ENCODE assay signal across 8 cellular contexts in the genomic region with DNA sequence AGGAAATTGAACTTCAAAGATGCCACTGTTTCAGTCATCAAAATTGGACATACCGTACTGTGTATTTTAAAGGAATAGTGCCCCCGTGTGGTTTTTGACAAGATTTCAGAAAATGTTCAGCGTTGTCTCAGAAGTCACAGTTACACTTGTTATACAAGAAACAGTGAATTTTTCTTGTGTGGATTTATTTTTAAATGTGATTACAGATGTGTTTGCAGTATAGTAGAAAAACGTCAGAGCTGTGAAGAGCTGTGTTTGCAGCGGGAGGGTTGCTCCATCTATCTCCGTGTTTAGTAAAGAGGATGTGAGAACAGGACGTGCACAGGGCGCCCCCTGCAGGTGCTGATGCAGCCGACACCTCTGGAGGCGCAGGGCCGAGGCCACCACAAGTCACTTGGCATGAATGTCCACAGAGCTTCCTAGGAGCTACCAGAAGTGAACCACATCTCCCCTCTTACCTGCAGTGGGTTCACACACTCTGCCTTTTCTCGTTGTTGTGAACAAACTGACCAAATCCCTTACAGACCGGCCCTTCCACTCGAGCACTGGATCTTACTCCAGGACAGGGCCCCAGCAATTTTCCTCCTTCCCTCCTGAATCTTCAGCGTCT.
DNase-seq lines count a peak whose midpoint lies in the region; ATAC-seq and TF ChIP-seq lines count a peak whose summit lies in the region.

No MANE protein-coding gene starts in this region.

- H3K27me3 ChIP-seq in mesendoderm (ENCODE audit: insufficient read depth, low read length, poor library complexity): no peaks in the 10 kb centered on the region

- no peak overlapping the region for H3K9ac ChIP-seq in mesendoderm (ENCODE audit: low read length)

- no peak overlapping the region for H3K4me3 ChIP-seq in mesendoderm (ENCODE audit: low read length)

- H3K4me1 ChIP-seq in mesendoderm (ENCODE audit: control insufficient read depth, low read depth, low read length): no peaks in the 10 kb centered on the region

- H2AK5ac ChIP-seq in mesendoderm (ENCODE audit: low read length): no peak overlapping the region

- no peak overlapping the region for H3K23ac ChIP-seq in mesendoderm (ENCODE audit: low read length)

- H2BK5ac ChIP-seq in mesendoderm (ENCODE audit: low read length): no peak overlapping the region

- peak overlapping the region; percentile 71 for H3K4me3 Mint-ChIP-seq in activated CD8-positive, alpha-beta T cell treated with anti-CD3 and anti-CD28 coated beads for 36 hours

- H3K79me1 ChIP-seq in mesendoderm (ENCODE audit: low read length): no peaks in the 10 kb centered on the region

- H2BK120ac ChIP-seq in mesendoderm (ENCODE audit: low read depth, low read length): no peak overlapping the region

- no peak overlapping the region for H3K27ac ChIP-seq in mesendoderm (ENCODE audit: low read depth, low read length)

- WGBS in mesendoderm (ENCODE audit: extremely low coverage, insufficient coverage, low lambda C conversion rate): no CpG with 5 or more reads among the region's 15 CpGs

- H3K36me3 ChIP-seq in mesendoderm (ENCODE audit: control insufficient read depth, insufficient read depth, low read length): no peaks in the 10 kb centered on the region

- no peak overlapping the region for H4K5ac ChIP-seq in mesendoderm (ENCODE audit: low read length)

- DNase-seq in COLO668 (lab: John Stamatoyannopoulos, UW; ENCODE audit: unreplicated experiment) (peak; percentile 78), HK-2 (ENCODE audit: unreplicated experiment) (peak; percentile 87), NCI-H82 (lab: John Stamatoyannopoulos, UW) (peak; percentile 88), mesendoderm (peak; percentile 84)
- peak; percentile 92 for DNase-seq in activated CD8-positive, alpha-beta T cell treated with anti-CD3 and anti-CD28 coated beads for 36 hours
- DNase-seq in effector CD8-positive, alpha-beta T cell (lab: John Stamatoyannopoulos, UW): peak; percentile 53
- DNase-seq in stimulated activated CD8-positive, alpha-beta memory T cell treated with anti-CD3 and anti-CD28 coated beads, Interleukin-15, amount 100 ng/mL, for 4 hours (ENCODE audit: low read depth in 2 of 2): peak; percentile 38 to 41

- peak; percentile 96 for ATAC-seq in GM19467 (IDR thresholded peaks at IDR 0.05; ENCODE audit: unreplicated experiment)
- peak; percentile 97 for ATAC-seq in activated CD8-positive, alpha-beta T cell treated with anti-CD3 and anti-CD28 coated beads for 36 hours

- no peaks in the 10 kb centered on the region for H3K9me3 Mint-ChIP-seq in activated CD8-positive, alpha-beta T cell treated with anti-CD3 and anti-CD28 coated beads for 36 hours

- H2BK15ac ChIP-seq in mesendoderm (replicated peaks; ENCODE audit: low read depth): no peak overlapping the region

- POLR2A ChIA-PET in activated CD8-positive, alpha-beta T cell treated with anti-CD3 and anti-CD28 coated beads for 36 hours (lab: Charles Lee): interaction anchor here (1.2 kb wide), 1 partner anchor 27 kb away, joined by 4 read pairs; no protein-coding TSS in a partner anchor

- H3K79me2 ChIP-seq in mesendoderm (ENCODE audit: control insufficient read depth, insufficient read depth, low read length): no peaks in the 10 kb centered on the region

- H3K27ac Mint-ChIP-seq in activated CD8-positive, alpha-beta T cell treated with anti-CD3 and anti-CD28 coated beads for 36 hours: peak overlapping the region; percentile 62

- H3K36me3 Mint-ChIP-seq in activated CD8-positive, alpha-beta T cell treated with anti-CD3 and anti-CD28 coated beads for 36 hours (ENCODE audit: low read depth): no peaks in the 10 kb centered on the region

- peaks cover 5% of the 10 kb centered on the region for H3K4me1 Mint-ChIP-seq in activated CD8-positive, alpha-beta T cell treated with anti-CD3 and anti-CD28 coated beads for 36 hours (ENCODE audit: low read depth)

- no peak overlapping the region for H3K18ac ChIP-seq in mesendoderm (ENCODE audit: low read length)

- peak; percentile 99 for TF ChIP-seq CTCF in activated CD8-positive, alpha-beta T cell treated with anti-CD3 and anti-CD28 coated beads for 36 hours (IDR thresholded peaks at IDR 0.05)

- H3K4me2 ChIP-seq in mesendoderm (ENCODE audit: low read length): peak overlapping the region; percentile 43

- intact Hi-C loops in activated CD8-positive, alpha-beta T cell treated with anti-CD3 and anti-CD28 coated beads for 36 hours (cut with micrococcal nuclease): no loop called here

- no peak overlapping the region for H4K8ac ChIP-seq in mesendoderm (ENCODE audit: low read depth, low read length)

- H3K4ac ChIP-seq in mesendoderm (ENCODE audit: low read depth, low read length): no peak overlapping the region

- H3K56ac ChIP-seq in mesendoderm (ENCODE audit: low read length): no peak overlapping the region

- CTCF ChIA-PET in activated CD8-positive, alpha-beta T cell treated with anti-CD3 and anti-CD28 coated beads for 36 hours (lab: Charles Lee): interaction anchor here (0.6 to 4.8 kb wide), 74 partner anchors 8 to 689 kb away, joined by 3 to 65 read pairs (median 4); a partner anchor contains a TSS

- H3K27me3 Mint-ChIP-seq in activated CD8-positive, alpha-beta T cell treated with anti-CD3 and anti-CD28 coated beads for 36 hours: peaks cover 10% of the 10 kb centered on the region

Comparison
In these comparisons a context has a peak if more than half of its experiments do, and no peak if none do; other contexts are left out.
1. DNase-seq: peak in every context shown above with its lines; median percentile 92 in activated CD8-positive, alpha-beta T cell treated with anti-CD3 and anti-CD28 coated beads for 36 hours; 88 in NCI-H82; 87 in HK-2; 84 in mesendoderm; 78 in COLO668; 53 in effector CD8-positive, alpha-beta T cell; 40 in stimulated activated CD8-positive, alpha-beta memory T cell treated with anti-CD3 and anti-CD28 coated beads, Interleukin-15, amount 100 ng/mL, for 4 hours.